9 cellular contexts compared by ENCODE assay signal in the genomic region with DNA sequence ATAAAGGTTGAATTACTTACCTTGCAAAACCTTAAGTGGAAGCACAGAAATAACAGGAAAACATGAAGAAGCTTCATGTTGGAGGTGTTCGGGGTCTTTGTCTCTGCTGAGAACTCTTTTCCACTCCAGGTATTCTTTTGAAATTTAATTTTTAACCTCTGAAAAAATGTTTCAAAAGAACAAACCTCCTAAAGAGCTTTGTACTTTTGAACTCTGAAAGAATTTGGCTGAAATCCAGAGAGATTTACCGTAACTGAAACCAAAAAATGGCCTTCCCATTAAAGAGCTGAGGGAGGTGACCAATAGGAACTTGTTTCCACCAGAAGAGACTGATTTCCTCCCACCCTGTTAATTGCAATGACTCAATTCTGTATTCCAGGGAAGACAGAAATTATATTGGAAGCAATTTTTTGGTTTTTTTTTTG. TPM values are rescaled to one million over a fixed set of nuclear protein-coding genes. Genes with fewer than 3 reads are reported as not detected.
DNase-seq lines count a peak whose midpoint lies in the region; TF ChIP-seq lines count a peak whose summit lies in the region.
"Had no signal": no experiment of that assay in that cellular context is flagged by ENCODE, and none has a peak within 500 bp of the region (broad histone marks: within the 10 kb centered on the region; RNA-seq: fewer than 3 reads in every experiment).

Gene CFI, minus strand, starts transcription at position 105 of the 425 bp plus-strand sequence. Its CDS starts 28 bp downstream, at position 77.

- peak; percentile 18 for DNase-seq in HT-29 (ENCODE audit: low spot score)
- DNase-seq in breast epithelium (ENCODE audit: low spot score in 2 of 2) = no peak
- peak; percentile 75 for DNase-seq in kidney glomerular epithelial cell (lab: John Stamatoyannopoulos, UW)
- no peak for DNase-seq in cerebellum (ENCODE audit: low spot score)
- DNase-seq in endodermal cell = no peak
- DNase-seq in GM20000 (ENCODE audit: low spot score) = no peak
- no peak for DNase-seq in SIG-M5 treated with dmso at 0.1 percent for 504 hours (lab: John Stamatoyannopoulos, UW; ENCODE audit: unreplicated experiment)

- TF ChIP-seq POLR2A in breast epithelium (IDR thresholded peaks at IDR 0.05) = no peak

- no peaks in the 10 kb centered on the region for H3K36me3 Mint-ChIP-seq in endodermal cell (ENCODE audit: low read depth)

- H3K4me3 Mint-ChIP-seq in endodermal cell = no peak within 1 kb of the TSS

- H3K27ac Mint-ChIP-seq in endodermal cell = no peak within 1 kb of the TSS

- H3K4me1 ChIP-seq in breast epithelium (no peaks in the 10 kb centered on the region), endodermal cell (ENCODE audit: control insufficient read depth, insufficient read depth, low read length) (no peaks in the 10 kb centered on the region)

- 86 to 97% methylated on average over 2 of the region's 2 CpGs for WGBS in endodermal cell (ENCODE audit: insufficient coverage in 1 of 2, insufficient read length in 1 of 2), 2 experiments

- intact Hi-C loops in breast epithelium (cut with DNase I; ENCODE audit: low total_unique reads) = no loop called here

- H3K4me3 ChIP-seq in breast epithelium = peak within 1 kb of the TSS; percentile 17 to 51 (median 36)
- no peak within 1 kb of the TSS for H3K4me3 ChIP-seq in endodermal cell (ENCODE audit: low read length)

- H3K9ac ChIP-seq in endodermal cell (ENCODE audit: extremely low read depth, low read length, poor library complexity, severe bottlenecking) = no peak within 1 kb of the TSS

- TF ChIP-seq CTCF in breast epithelium (IDR thresholded peaks at IDR 0.05) (no peak), subcutaneous adipose tissue (IDR thresholded peaks at IDR 0.05; ENCODE audit: low read depth) (no peak), endodermal cell (conservative IDR thresholded peaks at IDR 0.05) (no peak), GM20000 (IDR thresholded peaks at IDR 0.05; ENCODE audit: extremely low read depth, missing control alignments) (no peak)

- no peaks in the 10 kb centered on the region for H3K27me3 ChIP-seq in breast epithelium
- H3K27me3 ChIP-seq in endodermal cell (ENCODE audit: control insufficient read depth, insufficient read depth, low read length, poor library complexity, severe bottlenecking) = no peaks in the 10 kb centered on the region

- H3K27ac ChIP-seq in breast epithelium = peak within 1 kb of the TSS; percentile 56 to 65
- no peak within 1 kb of the TSS for H3K27ac ChIP-seq in endodermal cell (ENCODE audit: low read depth, low read length)

- H3K36me3 ChIP-seq in breast epithelium (no peaks in the 10 kb centered on the region), endodermal cell (ENCODE audit: control insufficient read depth, insufficient read depth, low read length) (no peaks in the 10 kb centered on the region)

- no peaks in the 10 kb centered on the region for H3K27me3 Mint-ChIP-seq in endodermal cell (ENCODE audit: insufficient read depth)

- peaks cover 3% of the 10 kb centered on the region for H3K9me3 Mint-ChIP-seq in endodermal cell

- H3K4me1 Mint-ChIP-seq in endodermal cell = no peaks in the 10 kb centered on the region

- H3K9me3 ChIP-seq in breast epithelium (peaks cover 0 to 4% of the 10 kb centered on the region in 2 donors), endodermal cell (ENCODE audit: control insufficient read depth, low read length) (no peaks in the 10 kb centered on the region)

RNA-seq across cellular contexts. Expression of gene CFI, which starts in this region (rescaled TPM):
- total RNA-seq in HT-29 (2014; rRNA removed; shearing (Covaris generic)) = 0.20 TPM in 1 of 2 replicates, not detected in the other
- total RNA-seq in breast epithelium (10 to 100 TPM; 15.8 to 56.5 (median 32.1) TPM), subcutaneous adipose tissue (10 to 100 TPM; 13.4 to 37.7 (median 20.9) TPM), cerebellum (5.7 TPM), endodermal cell (not detected)
- 0.25 TPM for polyA plus RNA-seq in endodermal cell (2013, experiment 1 of 2)
- polyA plus RNA-seq in endodermal cell (2013, experiment 2 of 2) = 0.62 TPM
- total RNA-seq: NCI-H460 had no signal

Comparison
In these comparisons a context has a peak if more than half of its experiments do, and no peak if none do; other contexts are left out.
1. Peak in DNase-seq in HT-29; RNA of the gene not detected or under 1 TPM.